ENCODE assay signal across 8 cellular contexts in genomic region chr11:9459573-9460321, GRCh38. TPM values are rescaled to one million over a fixed set of nuclear protein-coding genes. Genes with fewer than 3 reads are reported as not detected.
DNase-seq lines count a peak whose midpoint lies in the region; ATAC-seq, FAIRE-seq and TF ChIP-seq lines count a peak whose summit lies in the region.

No MANE protein-coding gene starts in this region.

- no peaks in the 10 kb centered on the region for H3K79me1 ChIP-seq in H1 (ENCODE audit: low read depth, low read length)

- H3K36me3 ChIP-seq in ES-I3 (ENCODE audit: insufficient read depth, low read length) (no peaks in the 10 kb centered on the region), H1 (ENCODE audit: control insufficient read depth in 2 of 4, insufficient read depth in 4 of 4, low read length in 3 of 4) (no peaks in the 10 kb centered on the region)

- no peaks in the 10 kb centered on the region for H3K27me3 Mint-ChIP-seq in activated CD4-positive, alpha-beta memory T cell treated with anti-CD3 and anti-CD28 coated beads, Interleukin-2, amount 10 ng/mL, durations not matched to agents 7 days and 5 days
- H3K27me3 Mint-ChIP-seq in stimulated activated naive B cell treated with anti-CD40 and anti-IgM and Interleukin-4, amounts not matched to agents 10 μg/mL and 1 μg/mL and 100 μg/mL, for 72 hours, result no peaks in the 10 kb centered on the region

- peaks cover 22% of the 10 kb centered on the region for H3K36me3 Mint-ChIP-seq in activated CD4-positive, alpha-beta memory T cell treated with anti-CD3 and anti-CD28 coated beads, Interleukin-2, amount 10 ng/mL, durations not matched to agents 7 days and 5 days (ENCODE audit: low read depth)
- peaks cover 13 to 29% of the 10 kb centered on the region in 2 donors for H3K36me3 Mint-ChIP-seq in stimulated activated naive B cell treated with anti-CD40 and anti-IgM and Interleukin-4, amounts not matched to agents 10 μg/mL and 1 μg/mL and 100 μg/mL, for 72 hours

- no peak for TF ChIP-seq POLR2A in H1 (IDR thresholded peaks at IDR 0.05; ENCODE audit: control extremely low read depth in 1 of 2, low read depth in 2 of 2, low read length in 2 of 2)

- H3K27me3 ChIP-seq in H1 (replicated peaks in 1 of 4; ENCODE audit: control insufficient read depth in 3 of 4, extremely low read depth in 1 of 4, insufficient read depth in 3 of 4, low read length in 3 of 4), result no peaks in the 10 kb centered on the region
- H3K27me3 ChIP-seq in mononuclear cell (ENCODE audit: insufficient read depth, low read length), result no peaks in the 10 kb centered on the region

- no peaks in the 10 kb centered on the region for H4K20me1 ChIP-seq in H1 (replicated peaks in 1 of 2; ENCODE audit: control insufficient read depth in 1 of 2, insufficient read depth in 2 of 2, low read length in 2 of 2)

- ATAC-seq in stimulated activated naive B cell treated with anti-CD40 and anti-IgM and Interleukin-4, amounts not matched to agents 10 μg/mL and 1 μg/mL and 100 μg/mL, for 72 hours (replicated peaks), result no peak
- no peak for ATAC-seq in HG03108 (IDR thresholded peaks at IDR 0.05; ENCODE audit: unreplicated experiment)
- ATAC-seq in HG03097 (IDR thresholded peaks at IDR 0.05; ENCODE audit: low FRiP score, unreplicated experiment), result no peak

- H3K9me3 ChIP-seq in ES-I3 (ENCODE audit: control insufficient read depth, insufficient read depth, low read length) (no peaks in the 10 kb centered on the region), H1 (ENCODE audit: insufficient read depth in 2 of 2, low read depth in 1 of 2, low read length in 1 of 2) (no peaks in the 10 kb centered on the region), mononuclear cell (ENCODE audit: low read depth, low read length) (no peaks in the 10 kb centered on the region)

- 7% methylated on average over 25 of the region's 25 CpGs; no CpG with 5 or more reads in 1 of the 2 experiments for WGBS in H1 (ENCODE audit: extremely low coverage in 1 of 2, insufficient coverage in 1 of 2, insufficient read length in 1 of 2, insufficient replicate concordance in 2 of 2, low coverage in 1 of 2, low lambda C conversion rate in 2 of 2, missing lambda C conversion rate in 1 of 2), 2 experiments

- H3K4me1 ChIP-seq in ES-I3 (ENCODE audit: insufficient read depth, low read length), result no peaks in the 10 kb centered on the region
- H3K4me1 ChIP-seq in H1 (replicated peaks in 1 of 4; ENCODE audit: control insufficient read depth in 3 of 4, insufficient read depth in 4 of 4, low read length in 3 of 4), result no peaks in the 10 kb centered on the region; a peak in 1 of 7 replicates
- peaks cover 23% of the 10 kb centered on the region for H3K4me1 ChIP-seq in mononuclear cell (ENCODE audit: insufficient read depth, low read length)

- CTCF ChIA-PET in activated CD4-positive, alpha-beta memory T cell treated with anti-CD3 and anti-CD28 coated beads, Interleukin-2, amount 10 ng/mL, durations not matched to agents 7 days and 5 days (lab: Charles Lee), result interaction anchor here (0.5 to 4.5 kb wide), 14 partner anchors 10 to 322 kb away, joined by 3 to 36 read pairs (median 4); partner anchors contain the start of gene IPO7
- CTCF ChIA-PET in H1 (lab: Charles Lee; ENCODE audit: partially characterized antibody), result interaction anchor here (1.1 to 2.3 kb wide), 5 partner anchors 18 to 152 kb away, joined by 3 to 7 read pairs (median 3); no protein-coding TSS in a partner anchor

- H3K14ac ChIP-seq in H1 (ENCODE audit: insufficient read length), result no peak overlapping the region

- peak overlapping the region; percentile 95 for H3K27ac Mint-ChIP-seq in activated CD4-positive, alpha-beta memory T cell treated with anti-CD3 and anti-CD28 coated beads, Interleukin-2, amount 10 ng/mL, durations not matched to agents 7 days and 5 days
- H3K27ac Mint-ChIP-seq in stimulated activated naive B cell treated with anti-CD40 and anti-IgM and Interleukin-4, amounts not matched to agents 10 μg/mL and 1 μg/mL and 100 μg/mL, for 72 hours, result peak overlapping the region; percentile 99

- H2BK120ac ChIP-seq in H1 (replicated peaks; ENCODE audit: low read depth, low read length), result no peak overlapping the region

- H3K4me1 Mint-ChIP-seq in activated CD4-positive, alpha-beta memory T cell treated with anti-CD3 and anti-CD28 coated beads, Interleukin-2, amount 10 ng/mL, durations not matched to agents 7 days and 5 days, result peaks cover 28% of the 10 kb centered on the region
- peaks cover 12 to 22% of the 10 kb centered on the region in 2 donors for H3K4me1 Mint-ChIP-seq in stimulated activated naive B cell treated with anti-CD40 and anti-IgM and Interleukin-4, amounts not matched to agents 10 μg/mL and 1 μg/mL and 100 μg/mL, for 72 hours

- DNase-seq in NCI-H1105 treated with DMSO at 0.1 percent for 48 hours (lab: John Stamatoyannopoulos, UW), result peak; percentile 51
- DNase-seq in activated CD4-positive, alpha-beta memory T cell treated with anti-CD3 and anti-CD28 coated beads, Interleukin-2, amount 10 ng/mL, durations not matched to agents 7 days and 5 days, result peak; percentile 43
- DNase-seq in H1 (ENCODE audit: low read depth in 1 of 2, low spot score in 2 of 2), result no peak
- peak; percentile 32 for DNase-seq in stimulated activated naive B cell treated with anti-CD40 and anti-IgM and Interleukin-4, amounts not matched to agents 10 μg/mL and 1 μg/mL and 100 μg/mL, for 72 hours

- H2BK15ac ChIP-seq in H1 (ENCODE audit: low read length), result no peak overlapping the region

- H3K27ac ChIP-seq in H1 (ENCODE audit: low read depth, low read length), result peak overlapping the region; percentile 99

- H4K91ac ChIP-seq in H1 (replicated peaks; ENCODE audit: insufficient read length, low read length), result peak overlapping the region; percentile 73

- peak overlapping the region; percentile 98 for H2BK5ac ChIP-seq in H1 (ENCODE audit: low read depth, low read length)

- peak overlapping the region; percentile 95 for H3K4me3 Mint-ChIP-seq in activated CD4-positive, alpha-beta memory T cell treated with anti-CD3 and anti-CD28 coated beads, Interleukin-2, amount 10 ng/mL, durations not matched to agents 7 days and 5 days
- H3K4me3 Mint-ChIP-seq in stimulated activated naive B cell treated with anti-CD40 and anti-IgM and Interleukin-4, amounts not matched to agents 10 μg/mL and 1 μg/mL and 100 μg/mL, for 72 hours, result peak overlapping the region; percentile 98

- H3K4me2 ChIP-seq in H1 (ENCODE audit: insufficient read depth in 1 of 2, low read depth in 2 of 2, low read length in 2 of 2), result peak overlapping the region; percentile 36 to 82

- TF ChIP-seq RAD21 in H1 (IDR thresholded peaks at IDR 0.05 in 1 of 2, conservative IDR thresholded peaks at IDR 0.05 in 1 of 2; ENCODE audit: low read depth in 2 of 2, low read length in 2 of 2), result no peak

- H3K23ac ChIP-seq in H1 (ENCODE audit: insufficient read length), result no peak overlapping the region

- H3K9me3 Mint-ChIP-seq in activated CD4-positive, alpha-beta memory T cell treated with anti-CD3 and anti-CD28 coated beads, Interleukin-2, amount 10 ng/mL, durations not matched to agents 7 days and 5 days, result no peaks in the 10 kb centered on the region
- H3K9me3 Mint-ChIP-seq in stimulated activated naive B cell treated with anti-CD40 and anti-IgM and Interleukin-4, amounts not matched to agents 10 μg/mL and 1 μg/mL and 100 μg/mL, for 72 hours, result peaks cover 4% of the 10 kb centered on the region in 2 donors

- H3K4me3 ChIP-seq in H1 (ENCODE audit: extremely low read depth in 1 of 4, insufficient read depth in 2 of 4, low read depth in 3 of 4, low read length in 4 of 4) (peak overlapping the region; percentile 80 to 99 (median 94)), mononuclear cell (ENCODE audit: low read length) (peak overlapping the region; percentile 95)

- peak overlapping the region; percentile 11 for H3K56ac ChIP-seq in H1 (replicated peaks; ENCODE audit: insufficient read length, low read depth, low read length)

- H2AFZ ChIP-seq in H1 (ENCODE audit: low read length), result no peak overlapping the region

- no peak for FAIRE-seq in H1 (lab: Jason Lieb, UNC)

- H3K18ac ChIP-seq in H1 (ENCODE audit: extremely low read depth, low read length), result peak overlapping the region; percentile 91

- H3K23me2 ChIP-seq in H1 (ENCODE audit: low read depth, low read length), result 0 out of 2 replicates have a peak, but pooled peaks cover 2% of the 10 kb centered on the region

- POLR2A ChIA-PET in activated CD4-positive, alpha-beta memory T cell treated with anti-CD3 and anti-CD28 coated beads, Interleukin-2, amount 10 ng/mL, durations not matched to agents 7 days and 5 days (lab: Charles Lee), result interaction anchor here (0.6 to 4.9 kb wide), 61 partner anchors 11 to 999 kb away, joined by 3 to 85 read pairs (median 4); partner anchors contain the start of genes DENND5A, IPO7, NRIP3 and RPL27A
- POLR2A ChIA-PET in H1 (lab: Charles Lee; ENCODE audit: partially characterized antibody), result interaction anchor here (0.6 to 4.7 kb wide), 48 partner anchors 10 to 1349 kb away, joined by 3 to 78 read pairs (median 5); partner anchors contain the start of genes DENND5A, EIF4G2, IPO7 and WEE1

- H3K4ac ChIP-seq in H1 (replicated peaks; ENCODE audit: insufficient read length, low read depth, low read length), result peak overlapping the region; percentile 3

- TF ChIP-seq EP300 in H1 (IDR thresholded peaks at IDR 0.05; ENCODE audit: borderline replicate concordance in 1 of 2, low read depth in 2 of 2, low read length in 2 of 2), result no peak

- TF ChIP-seq CTCF in H1 (IDR thresholded peaks at IDR 0.05; ENCODE audit: control extremely low read depth in 1 of 3, insufficient read depth in 1 of 3, low read depth in 1 of 3, low read length in 3 of 3), result no peak

- peak overlapping the region; percentile 11 for H4K5ac ChIP-seq in H1 (ENCODE audit: insufficient read length, low read depth, low read length)

- no peak overlapping the region for H2BK20ac ChIP-seq in H1 (ENCODE audit: low read length)

- H3K79me2 ChIP-seq in H1 (ENCODE audit: control insufficient read depth in 1 of 2, insufficient read depth in 2 of 2, low read length in 2 of 2), result peaks cover 0 to 45% of the 10 kb centered on the region in 2 experiments; a peak in 3 of 4 replicates

- peak overlapping the region; percentile 98; the same call in 1 of the 2 replicates for H4K8ac ChIP-seq in H1 (ENCODE audit: extremely low read depth, insufficient read depth, low read length)

- peak overlapping the region; percentile 35; the same call in 1 of the 2 replicates for H2BK12ac ChIP-seq in H1 (ENCODE audit: low read depth, low read length)

- peak overlapping the region; percentile 98 for H3K9ac ChIP-seq in ES-I3 (ENCODE audit: low read depth, low read length)
- peak overlapping the region; percentile 97 to 100 (median 98) for H3K9ac ChIP-seq in H1 (replicated peaks in 1 of 4; ENCODE audit: extremely low read depth in 1 of 4, low read depth in 3 of 4, low read length in 3 of 4)

- H2AK5ac ChIP-seq in H1 (ENCODE audit: low read depth, low read length), result no peak overlapping the region

RNA-seq across cellular contexts. Expression of gene ZNF143, which starts 1.1 kb away (rescaled TPM):
- total RNA-seq in activated CD4-positive, alpha-beta memory T cell treated with anti-CD3 and anti-CD28 coated beads, Interleukin-2, amount 10 ng/mL, durations not matched to agents 7 days and 5 days, result 10 to 100 TPM; 43.5 to 45.5 TPM
- total RNA-seq in H1 (2021; fragmentation: NEBNext Ultra II Directional; extraction: Animal tissue kit (Norgen Biotek cat#: 25700)), result 38.9 and 43.0 TPM in 2 replicates
- 37.7 and 69.2 TPM in 2 replicates for polyA plus RNA-seq in H1 (2011; rRNA removed)
- polyA plus RNA-seq in H1 (2011; cell fraction: cytosol; rRNA removed), result 33.1 TPM
- polyA plus RNA-seq in H1 (2011; cell fraction: nucleus; rRNA removed), result 38.5 TPM
- 29.5 to 50.1 TPM (median 34.4 TPM) in 4 replicates for polyA plus RNA-seq in H1 (2012, experiment 1 of 2)
- polyA plus RNA-seq in H1 (2012, experiment 2 of 2), result 1.9 TPM
- polyA plus RNA-seq in H1 (2013, experiment 1 of 2), result 18.9 TPM
- 19.9 TPM for polyA plus RNA-seq in H1 (2013, experiment 2 of 2)
- polyA minus RNA-seq in H1 (2011; rRNA and poly(A)+ RNA removed), result 208 and 231 TPM in 2 replicates
- 41.2 TPM for polyA minus RNA-seq in H1 (2011; cell fraction: cytosol; rRNA and poly(A)+ RNA removed)
- polyA minus RNA-seq in H1 (2011; cell fraction: nucleus; rRNA and poly(A)+ RNA removed), result 86.0 TPM
- total RNA-seq in mononuclear cell, result 31.0 TPM

Comparison
In these comparisons a context has a peak if more than half of its experiments do, and no peak if none do; other contexts are left out.
1. DNase-seq: peak in NCI-H1105 treated with DMSO at 0.1 percent for 48 hours (single experiment), activated CD4-positive, alpha-beta memory T cell treated with anti-CD3 and anti-CD28 coated beads, Interleukin-2, amount 10 ng/mL, durations not matched to agents 7 days and 5 days (single experiment) and stimulated activated naive B cell treated with anti-CD40 and anti-IgM and Interleukin-4, amounts not matched to agents 10 μg/mL and 1 μg/mL and 100 μg/mL, for 72 hours (single experiment); none in H1 (0 of 2).